ENCODE assay signal across 8 cellular contexts in genomic region chr1:161071886-161072371, GRCh38. TPM values are rescaled to one million over a fixed set of nuclear protein-coding genes. Genes with fewer than 3 reads are reported as not detected.
A peak's percentile ranks its signal among the peaks of the same experiment; 100 is the strongest.
DNase-seq lines count a peak whose midpoint lies in the region; ATAC-seq and TF ChIP-seq lines count a peak whose summit lies in the region.

No MANE protein-coding gene starts in this region.

- no peaks in the 10 kb centered on the region for H4K20me1 ChIP-seq in H9 (ENCODE audit: control insufficient read depth, insufficient read depth, insufficient read length)

- no peak overlapping the region for H3K27ac Mint-ChIP-seq in H9

- H3K79me2 ChIP-seq in H9 (ENCODE audit: insufficient read depth, low read length): no peaks in the 10 kb centered on the region

- no peak overlapping the region for H2AK5ac ChIP-seq in H9 (ENCODE audit: insufficient read length, low read length)

- H4K5ac ChIP-seq in H9 (ENCODE audit: insufficient read length, low read depth, low read length): no peak overlapping the region

- no peak overlapping the region for H3K4me2 ChIP-seq in H9 (ENCODE audit: insufficient read depth, insufficient read length, low read length)

- no peak overlapping the region for H2BK20ac ChIP-seq in H9 (ENCODE audit: low read depth, low read length, poor library complexity, severe bottlenecking)

- no CpG with 5 or more reads among the region's 9 CpGs for WGBS in H9 (ENCODE audit: extremely low coverage, insufficient read length, low lambda C conversion rate)

- H3K9me3 ChIP-seq in BE2C (no peaks in the 10 kb centered on the region), H9 (ENCODE audit: control insufficient read depth, low read depth, low read length) (no peaks in the 10 kb centered on the region), adipocyte (ENCODE audit: control insufficient read depth, low read length) (no peaks in the 10 kb centered on the region)

- no peak overlapping the region for H3K4me3 Mint-ChIP-seq in H9

- no peaks in the 10 kb centered on the region; a peak in 1 of 5 replicates for H3K9me3 Mint-ChIP-seq in H9

- H2BK15ac ChIP-seq in H9 (ENCODE audit: low read depth, low read length): no peak overlapping the region

- no peak overlapping the region for H3K4me3 ChIP-seq in BE2C (ENCODE audit: low read depth, low read length)
- H3K4me3 ChIP-seq in adipocyte (ENCODE audit: low read length): no peak overlapping the region

- DNase-seq in BE2C (peak; percentile 60), H9 (peak; percentile 77), SK-MEL-5 (ENCODE audit: low read depth, low spot score) (peak; percentile 71), adipocyte (ENCODE audit: low read depth) (peak; percentile 29), iPS-NIHi11 (ENCODE audit: low spot score) (peak; percentile 82), amniotic stem cell (lab: John Stamatoyannopoulos, UW) (no peak)
- peak; percentile 19 for DNase-seq in stimulated activated CD8-positive, alpha-beta memory T cell treated with anti-CD3 and anti-CD28 coated beads, Interleukin-15, amount 100 ng/mL, for 1 hour (ENCODE audit: low read depth)

- H3K56ac ChIP-seq in H9 (ENCODE audit: insufficient read length, low read depth, low read length): no peak overlapping the region

- no peak overlapping the region for H3K4ac ChIP-seq in H9 (ENCODE audit: low read depth, low read length)

- H3K27ac ChIP-seq in H9 (ENCODE audit: insufficient read length, low read depth, low read length): no peak overlapping the region

- no peak overlapping the region for H4K91ac ChIP-seq in H9 (ENCODE audit: insufficient read length, low read depth, low read length)

- no peaks in the 10 kb centered on the region for H3K36me3 ChIP-seq in BE2C
- no peaks in the 10 kb centered on the region for H3K36me3 ChIP-seq in adipocyte (ENCODE audit: control insufficient read depth, insufficient read depth, low read length, severe bottlenecking)

- in situ Hi-C loops in SK-MEL-5 (cut with HindIII; ENCODE audit: low pct_unique_long_range_greater_than_20kb, low sequenced_read_pairs): no loop called here

- no peaks in the 10 kb centered on the region for H3K36me3 Mint-ChIP-seq in H9 (ENCODE audit: insufficient read depth in 1 of 3, low read depth in 3 of 3)

- H3K9ac ChIP-seq in H9 (ENCODE audit: extremely low read depth, insufficient read length, low read length) (no peak overlapping the region), adipocyte (ENCODE audit: low read length) (no peak overlapping the region)

- no peak overlapping the region for H2BK120ac ChIP-seq in H9 (ENCODE audit: low read depth, low read length, poor library complexity, severe bottlenecking)

- H2AFZ ChIP-seq in H9 (ENCODE audit: low read length): no peak overlapping the region

- no peak overlapping the region for H3K18ac ChIP-seq in H9 (ENCODE audit: insufficient read length, low read depth, low read length)

- H4K8ac ChIP-seq in H9 (replicated peaks; ENCODE audit: insufficient read length, low read depth, low read length): no peak overlapping the region

- no peaks in the 10 kb centered on the region for H3K79me1 ChIP-seq in H9 (ENCODE audit: insufficient read depth, low read depth, low read length, poor library complexity, severe bottlenecking)

- peaks cover 12 to 15% of the 10 kb centered on the region in 2 experiments for H3K4me1 Mint-ChIP-seq in H9

- H3K27me3 ChIP-seq in BE2C: no peaks in the 10 kb centered on the region
- H3K27me3 ChIP-seq in H9 (ENCODE audit: insufficient read depth, low read length): no peaks in the 10 kb centered on the region
- no peaks in the 10 kb centered on the region for H3K27me3 ChIP-seq in adipocyte (replicated peaks; ENCODE audit: control insufficient read depth, insufficient read depth, low read length)

- peaks cover 11% of the 10 kb centered on the region for H3K27me3 Mint-ChIP-seq in H9 (ENCODE audit: low read depth)

- H3T11ph ChIP-seq in H9 (ENCODE audit: low read length): no peak overlapping the region

- TF ChIP-seq CTCF in BE2C (IDR thresholded peaks at IDR 0.05; ENCODE audit: low read depth, low read length) (peak; percentile 66), H9 (conservative IDR thresholded peaks at IDR 0.05) (peak; percentile 83)

- no peak overlapping the region for H3K23ac ChIP-seq in H9 (ENCODE audit: insufficient read length, low read depth, low read length)

- H3K14ac ChIP-seq in H9 (ENCODE audit: insufficient read depth, low read length): no peak overlapping the region

- H2BK5ac ChIP-seq in H9 (ENCODE audit: insufficient read length, low read length): no peak overlapping the region

- no peak overlapping the region for H2BK12ac ChIP-seq in H9 (ENCODE audit: insufficient read length, low read depth, low read length)

- H3K23me2 ChIP-seq in H9 (ENCODE audit: insufficient read length, low read depth, low read length, poor library complexity, severe bottlenecking): no peaks in the 10 kb centered on the region

- no peaks in the 10 kb centered on the region for H3K4me1 ChIP-seq in BE2C
- H3K4me1 ChIP-seq in H9 (ENCODE audit: insufficient read depth, low read length): no peaks in the 10 kb centered on the region
- H3K4me1 ChIP-seq in adipocyte (ENCODE audit: control insufficient read depth, insufficient read depth, low read length): no peaks in the 10 kb centered on the region

- no peak for ATAC-seq in GM21515 (IDR thresholded peaks at IDR 0.05; ENCODE audit: unreplicated experiment)

RNA-seq across cellular contexts. Expression of gene ARHGAP30, which starts 2.2 kb away (rescaled TPM):
- 0.56 TPM for polyA plus RNA-seq in BE2C (2012; ENCODE audit: insufficient read depth, insufficient read length, low read depth)
- total RNA-seq in H9 (2021): 0.13 TPM in 2 replicates
- total RNA-seq in SK-MEL-5 (2014; rRNA removed; shearing (Covaris generic)): not detected in 2 replicates
- polyA plus RNA-seq in SK-MEL-5 (2015; cell fraction: cytosol; rRNA removed): 0.02 and 0.16 TPM in 2 replicates
- not detected in 2 replicates for polyA plus RNA-seq in SK-MEL-5 (2015; cell fraction: nucleus; rRNA removed)

RNA-seq across cellular contexts. Expression of gene NECTIN4, which starts 17.4 kb away (rescaled TPM):
- 0.68 TPM for polyA plus RNA-seq in BE2C (2012; ENCODE audit: insufficient read depth, insufficient read length, low read depth)
- total RNA-seq in H9 (2021): 0.33 and 0.64 TPM in 2 replicates
- total RNA-seq in SK-MEL-5 (2014; rRNA removed; shearing (Covaris generic)): 0.11 and 0.21 TPM in 2 replicates
- 0.08 and 0.43 TPM in 2 replicates for polyA plus RNA-seq in SK-MEL-5 (2015; cell fraction: cytosol; rRNA removed)
- polyA plus RNA-seq in SK-MEL-5 (2015; cell fraction: nucleus; rRNA removed): 0.53 and 1.2 TPM in 2 replicates

RNA-seq across cellular contexts. Expression of gene USF1, which starts 26.2 kb away (rescaled TPM):
- polyA plus RNA-seq in BE2C (2012; ENCODE audit: insufficient read depth, insufficient read length, low read depth): 83.8 TPM
- 58.6 and 59.2 TPM in 2 replicates for total RNA-seq in H9 (2021)
- total RNA-seq in SK-MEL-5 (2014; rRNA removed; shearing (Covaris generic)): 48.9 and 50.4 TPM in 2 replicates
- 20.8 and 25.7 TPM in 2 replicates for polyA plus RNA-seq in SK-MEL-5 (2015; cell fraction: cytosol; rRNA removed)
- polyA plus RNA-seq in SK-MEL-5 (2015; cell fraction: nucleus; rRNA removed): 305 and 402 TPM in 2 replicates

RNA-seq across cellular contexts. Expression of gene KLHDC9, which starts 26.2 kb away (rescaled TPM):
- polyA plus RNA-seq in BE2C (2012; ENCODE audit: insufficient read depth, insufficient read length, low read depth): 4.7 TPM
- 6.6 and 7.0 TPM in 2 replicates for total RNA-seq in H9 (2021)
- not detected in 2 replicates for total RNA-seq in SK-MEL-5 (2014; rRNA removed; shearing (Covaris generic))
- not detected in 2 replicates for polyA plus RNA-seq in SK-MEL-5 (2015; cell fraction: cytosol; rRNA removed)
- not detected in 2 replicates for polyA plus RNA-seq in SK-MEL-5 (2015; cell fraction: nucleus; rRNA removed)

RNA-seq across cellular contexts. Expression of gene TSTD1, which starts 33.2 kb away (rescaled TPM):
- not detected for polyA plus RNA-seq in BE2C (2012; ENCODE audit: insufficient read depth, insufficient read length, low read depth)
- total RNA-seq in H9 (2021): 73.7 and 77.0 TPM in 2 replicates
- total RNA-seq in SK-MEL-5 (2014; rRNA removed; shearing (Covaris generic)): 0.98 and 1.8 TPM in 2 replicates
- 1.9 and 3.6 TPM in 2 replicates for polyA plus RNA-seq in SK-MEL-5 (2015; cell fraction: cytosol; rRNA removed)
- polyA plus RNA-seq in SK-MEL-5 (2015; cell fraction: nucleus; rRNA removed): 2.2 and 2.7 TPM in 2 replicates
